In genomic region chr13:45391926-45392325, GRCh38 we compare ENCODE assay signal across 22 cellular contexts.
"Had no signal": no experiment of that assay in that cellular context is flagged by ENCODE, and none has a peak within 500 bp of the region (broad histone marks: within the 10 kb centered on the region; RNA-seq: fewer than 3 reads in every experiment).

No MANE protein-coding gene starts in this region.

- H3K9me3 ChIP-seq: esophagus muscularis mucosa, heart right ventricle, lower lobe of right lung, right lobe of liver, testis, tibial artery had no signal

- H3K4me3 ChIP-seq: esophagus muscularis mucosa, heart right ventricle, lower lobe of right lung, right lobe of liver, testis, tibial artery had no signal

- DNase-seq: effector memory CD4-positive, alpha-beta T cell; foreskin keratinocyte; glutamatergic neuron; heart right ventricle; hippocampal formation; left cardiac atrium; left ventricle myocardium superior; lower lobe of right lung; naive B cell; nucleus accumbens; right lobe of liver; stimulated activated CD4-positive, alpha-beta T cell treated with anti-CD3 and anti-CD28 coated beads, Interleukin-2, amount 100 ng/mL, for 24 hours; stimulated activated CD4-positive, alpha-beta T cell treated with anti-CD3 and anti-CD28 coated beads, Interleukin-4, amount 100 ng/mL, for 24 hours; stimulated activated naive CD8-positive, alpha-beta T cell treated with anti-CD3 and anti-CD28 coated beads, Interleukin-15, Interleukin-2, amounts not matched to agents 100 U/mL and 50 U/mL, for 24 hours; substantia nigra; testis; tibial artery had no signal

- H3K27ac ChIP-seq: esophagus muscularis mucosa, foreskin keratinocyte, lower lobe of right lung, right lobe of liver, testis, tibial artery had no signal

- H3K27ac Mint-ChIP-seq: dendritic cell treated with granulocyte-macrophage colony-stimulating factor and Interleukin-4, amounts not matched to agents 40 ng/mL and 50 ng/mL, for 4 days; natural killer cell treated with Interleukin-12 subunit alpha and Interleukin-12 subunit beta and Interleukin-15 and Interleukin-18, amount 100 ng/mL, for 72 hours; stimulated activated effector memory CD8-positive, alpha-beta T cell treated with anti-CD3 and anti-CD28 coated beads, Interleukin-12 subunit alpha, Interleukin-12 subunit beta, amount 100 ng/mL, for 72 hours; type B pancreatic cell had no signal

- H3K27me3 ChIP-seq: esophagus muscularis mucosa, foreskin keratinocyte, heart right ventricle, right lobe of liver, testis, tibial artery had no signal

- ATAC-seq: foreskin keratinocyte; lower lobe of right lung; natural killer cell treated with Interleukin-12 subunit alpha and Interleukin-12 subunit beta and Interleukin-15 and Interleukin-18, amount 100 ng/mL, for 72 hours; stimulated activated effector memory CD8-positive, alpha-beta T cell treated with anti-CD3 and anti-CD28 coated beads, Interleukin-12 subunit alpha, Interleukin-12 subunit beta, amount 100 ng/mL, for 72 hours; stimulated activated naive CD8-positive, alpha-beta T cell treated with anti-CD3 and anti-CD28 coated beads, Interleukin-15, Interleukin-2, amounts not matched to agents 100 U/mL and 50 U/mL, for 24 hours had no signal

- H3K27me3 Mint-ChIP-seq: dendritic cell treated with granulocyte-macrophage colony-stimulating factor and Interleukin-4, amounts not matched to agents 40 ng/mL and 50 ng/mL, for 4 days; naive B cell; natural killer cell treated with Interleukin-12 subunit alpha and Interleukin-12 subunit beta and Interleukin-15 and Interleukin-18, amount 100 ng/mL, for 72 hours; type B pancreatic cell had no signal

- H3K4me1 ChIP-seq: foreskin keratinocyte, right lobe of liver, tibial artery had no signal

- H3K4me3 Mint-ChIP-seq: dendritic cell treated with granulocyte-macrophage colony-stimulating factor and Interleukin-4, amounts not matched to agents 40 ng/mL and 50 ng/mL, for 4 days; naive B cell; natural killer cell treated with Interleukin-12 subunit alpha and Interleukin-12 subunit beta and Interleukin-15 and Interleukin-18, amount 100 ng/mL, for 72 hours; stimulated activated effector memory CD8-positive, alpha-beta T cell treated with anti-CD3 and anti-CD28 coated beads, Interleukin-12 subunit alpha, Interleukin-12 subunit beta, amount 100 ng/mL, for 72 hours; type B pancreatic cell had no signal

- H3K9me3 Mint-ChIP-seq: naive B cell; natural killer cell treated with Interleukin-12 subunit alpha and Interleukin-12 subunit beta and Interleukin-15 and Interleukin-18, amount 100 ng/mL, for 72 hours; stimulated activated effector memory CD8-positive, alpha-beta T cell treated with anti-CD3 and anti-CD28 coated beads, Interleukin-12 subunit alpha, Interleukin-12 subunit beta, amount 100 ng/mL, for 72 hours; type B pancreatic cell had no signal
